8 cellular contexts compared by ENCODE assay signal in genomic region chr3:46089237-46090011, GRCh38.
DNase-seq lines count a peak whose midpoint lies in the region; ATAC-seq and TF ChIP-seq lines count a peak whose summit lies in the region.

No MANE protein-coding gene starts in this region.

- no peaks in the 10 kb centered on the region for H3K27me3 ChIP-seq in transverse colon

- 61 to 94% (median 75%) methylated on average over 5 of the region's 5 CpGs for WGBS in adipose tissue, 3 donors
- 56 to 77% methylated on average over 2 to 5 of the region's 5 CpGs for WGBS in transverse colon (ENCODE audit: low coverage in 1 of 2), 2 donors

- peak; percentile 80 to 85 for ATAC-seq in activated naive CD4-positive, alpha-beta T cell treated with anti-CD3 and anti-CD28 coated beads, Interleukin-2, amount 50 U/mL, for 72 hours
- ATAC-seq in HG03469 (IDR thresholded peaks at IDR 0.05; ENCODE audit: unreplicated experiment), result peak; percentile 37

- intact Hi-C loops in activated naive CD4-positive, alpha-beta T cell treated with anti-CD3 and anti-CD28 coated beads for 36 hours (cut with micrococcal nuclease), result loop anchor here (2.0 kb wide), 1 partner anchor 279 kb away; no protein-coding TSS in a partner anchor
- intact Hi-C loops in transverse colon (cut with DNase I; ENCODE audit: low total_unique reads), result loop anchor here (10.0 kb wide), 1 partner anchor 335 kb away; no protein-coding TSS in a partner anchor

- TF ChIP-seq EP300 in transverse colon (IDR thresholded peaks at IDR 0.05; ENCODE audit: low read depth), result peak; percentile 15

- in situ Hi-C loops in transverse colon (cut with MboI; ENCODE audit: low pct_ligation_motif_present in 1 of 4, low pct_unique_long_range_greater_than_20kb in 1 of 4, low sequenced_read_pairs in 3 of 4), result loop anchor here (10.0 to 25.0 kb wide), 8 partner anchors 123 to 355 kb away; partner anchors contain the start of genes CCR5 (in 2 of the 4), CCR1 (in 1 of the 4), CCR2 (in 1 of the 4) and CXCR6 (in 1 of the 4)

- no peak overlapping the region for H3K4me3 ChIP-seq in transverse colon

- H3K4me1 Mint-ChIP-seq in activated naive CD4-positive, alpha-beta T cell treated with anti-CD3 and anti-CD28 coated beads for 36 hours (ENCODE audit: low read depth), result peaks cover 9% of the 10 kb centered on the region

- peaks cover 0 to 15% (median 1%) of the 10 kb centered on the region in 4 donors for H3K4me1 ChIP-seq in transverse colon

- TF ChIP-seq CTCF in transverse colon (IDR thresholded peaks at IDR 0.05), result no peak

- no peaks in the 10 kb centered on the region for H3K36me3 ChIP-seq in transverse colon

- no peaks in the 10 kb centered on the region for H3K9me3 ChIP-seq in transverse colon

- peaks cover 30% of the 10 kb centered on the region for H3K27me3 Mint-ChIP-seq in activated naive CD4-positive, alpha-beta T cell treated with anti-CD3 and anti-CD28 coated beads for 36 hours (ENCODE audit: low read depth)

- no peaks in the 10 kb centered on the region for H3K9me3 Mint-ChIP-seq in activated naive CD4-positive, alpha-beta T cell treated with anti-CD3 and anti-CD28 coated beads, Interleukin-2, amount 50 U/mL, for 72 hours
- H3K9me3 Mint-ChIP-seq in activated naive CD4-positive, alpha-beta T cell treated with anti-CD3 and anti-CD28 coated beads for 36 hours, result no peaks in the 10 kb centered on the region

- CTCF ChIA-PET in activated naive CD4-positive, alpha-beta T cell treated with anti-CD3 and anti-CD28 coated beads for 36 hours (lab: Charles Lee), result interaction anchor here (1.1 to 1.6 kb wide), 4 partner anchors 10 to 289 kb away, joined by 4 to 7 read pairs (median 6); partner anchors contain the start of gene CCR5

- H3K4me3 Mint-ChIP-seq in activated naive CD4-positive, alpha-beta T cell treated with anti-CD3 and anti-CD28 coated beads for 36 hours, result no peak overlapping the region

- DNase-seq in activated naive CD4-positive, alpha-beta T cell treated with anti-CD3 and anti-CD28 coated beads, Interleukin-2, amount 50 U/mL, for 72 hours (ENCODE audit: low spot score in 2 of 2), result peak in 1 of 2 donors; percentile 33
- DNase-seq in activated naive CD4-positive, alpha-beta T cell treated with anti-CD3 and anti-CD28 coated beads for 36 hours, result no peak
- DNase-seq in kidney glomerular epithelial cell (lab: John Stamatoyannopoulos, UW), result peak; percentile 86
- peak; percentile 58 for DNase-seq in transverse colon
- DNase-seq in DMS114 treated with DMSO at 0.1 percent for 48 hours (lab: John Stamatoyannopoulos, UW; ENCODE audit: unreplicated experiment), result no peak
- no peak for DNase-seq in DMS 273 treated with DMSO at 0.1 percent for 48 hours (lab: John Stamatoyannopoulos, UW)

- peaks cover 5% of the 10 kb centered on the region in 2 donors for H3K36me3 Mint-ChIP-seq in activated naive CD4-positive, alpha-beta T cell treated with anti-CD3 and anti-CD28 coated beads, Interleukin-2, amount 50 U/mL, for 72 hours
- H3K36me3 Mint-ChIP-seq in activated naive CD4-positive, alpha-beta T cell treated with anti-CD3 and anti-CD28 coated beads for 36 hours (ENCODE audit: low read depth), result no peaks in the 10 kb centered on the region

- no peak for TF ChIP-seq POLR2A in transverse colon (IDR thresholded peaks at IDR 0.05)

- peak overlapping the region; percentile 89 for H3K27ac ChIP-seq in adipose tissue (ENCODE audit: low read depth, low read length)
- H3K27ac ChIP-seq in transverse colon, result peak overlapping the region; percentile 37 to 48 (median 42)

- no peak overlapping the region for H3K27ac Mint-ChIP-seq in activated naive CD4-positive, alpha-beta T cell treated with anti-CD3 and anti-CD28 coated beads, Interleukin-2, amount 50 U/mL, for 72 hours
- H3K27ac Mint-ChIP-seq in activated naive CD4-positive, alpha-beta T cell treated with anti-CD3 and anti-CD28 coated beads for 36 hours, result no peak overlapping the region

Comparison
In these comparisons a context has a peak if more than half of its experiments do, and no peak if none do; other contexts are left out.
1. DNase-seq: peak in kidney glomerular epithelial cell (single experiment) and transverse colon (single experiment); none in activated naive CD4-positive, alpha-beta T cell treated with anti-CD3 and anti-CD28 coated beads for 36 hours (single experiment), DMS114 treated with DMSO at 0.1 percent for 48 hours (single experiment) and DMS 273 treated with DMSO at 0.1 percent for 48 hours (single experiment).